Comparison of ENCODE assay signal across 2 cellular contexts in the genomic region with DNA sequence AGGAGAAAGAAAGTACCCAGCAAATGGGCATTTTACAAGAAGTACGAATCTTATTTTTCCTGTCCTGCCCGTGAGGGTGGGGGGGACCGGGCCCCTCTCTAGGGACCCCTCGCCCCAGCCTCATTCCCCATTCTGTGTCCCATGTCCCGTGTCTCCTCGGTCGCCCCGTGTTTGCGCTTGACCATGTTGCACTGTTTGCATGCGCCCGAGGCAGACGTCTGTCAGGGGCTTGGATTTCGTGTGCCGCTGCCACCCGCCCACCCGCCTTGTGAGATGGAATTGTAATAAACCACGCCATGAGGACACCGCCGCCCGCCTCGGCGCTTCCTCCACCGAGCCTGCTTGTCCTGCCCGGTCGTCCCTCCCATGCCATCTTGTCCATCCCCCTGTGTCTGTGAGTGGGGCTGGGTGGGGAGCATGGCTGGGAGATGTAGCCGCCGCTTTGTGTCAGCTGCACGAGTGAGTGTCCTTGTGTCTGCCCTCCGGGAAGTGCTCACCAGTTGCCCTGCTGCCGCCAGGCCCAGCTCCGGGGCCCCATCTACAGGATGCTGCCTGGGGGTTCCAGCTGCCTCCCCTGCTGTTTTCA.
TF ChIP-seq lines count a peak whose summit lies in the region.

No MANE protein-coding gene starts in this region.

TF ChIP-seq in IMR-90, 13 proteins besides CTCF, POLR2A, EP300 and RAD21:
- TF ChIP-seq CEBPB (IDR thresholded peaks at IDR 0.05; ENCODE audit: low read depth, low read length): no peak
- no peak for TF ChIP-seq CHD1 (IDR thresholded peaks at IDR 0.05; ENCODE audit: low read depth, low read length)
- no peak for TF ChIP-seq BHLHE40 (IDR thresholded peaks at IDR 0.05; ENCODE audit: low read depth, low read length)
- TF ChIP-seq MAZ (IDR thresholded peaks at IDR 0.05; ENCODE audit: borderline replicate concordance, low read depth, low read length): no peak
- TF ChIP-seq, protein P1, sequence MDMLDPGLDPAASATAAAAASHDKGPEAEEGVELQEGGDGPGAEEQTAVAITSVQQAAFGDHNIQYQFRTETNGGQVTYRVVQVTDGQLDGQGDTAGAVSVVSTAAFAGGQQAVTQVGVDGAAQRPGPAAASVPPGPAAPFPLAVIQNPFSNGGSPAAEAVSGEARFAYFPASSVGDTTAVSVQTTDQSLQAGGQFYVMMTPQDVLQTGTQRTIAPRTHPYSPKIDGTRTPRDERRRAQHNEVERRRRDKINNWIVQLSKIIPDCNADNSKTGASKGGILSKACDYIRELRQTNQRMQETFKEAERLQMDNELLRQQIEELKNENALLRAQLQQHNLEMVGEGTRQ (IDR thresholded peaks at IDR 0.05; ENCODE audit: low read depth, low read length): no peak
- no peak for TF ChIP-seq MAFK (IDR thresholded peaks at IDR 0.05; ENCODE audit: low read depth, low read length)
- TF ChIP-seq RCOR1 (IDR thresholded peaks at IDR 0.05; ENCODE audit: insufficient replicate concordance, low read length): no peak
- no peak for TF ChIP-seq MXI1 (IDR thresholded peaks at IDR 0.05; ENCODE audit: borderline replicate concordance, low read depth, low read length)
- no peak for TF ChIP-seq NFE2L2 (IDR thresholded peaks at IDR 0.05; ENCODE audit: low read depth, low read length)
- TF ChIP-seq, protein P2, sequence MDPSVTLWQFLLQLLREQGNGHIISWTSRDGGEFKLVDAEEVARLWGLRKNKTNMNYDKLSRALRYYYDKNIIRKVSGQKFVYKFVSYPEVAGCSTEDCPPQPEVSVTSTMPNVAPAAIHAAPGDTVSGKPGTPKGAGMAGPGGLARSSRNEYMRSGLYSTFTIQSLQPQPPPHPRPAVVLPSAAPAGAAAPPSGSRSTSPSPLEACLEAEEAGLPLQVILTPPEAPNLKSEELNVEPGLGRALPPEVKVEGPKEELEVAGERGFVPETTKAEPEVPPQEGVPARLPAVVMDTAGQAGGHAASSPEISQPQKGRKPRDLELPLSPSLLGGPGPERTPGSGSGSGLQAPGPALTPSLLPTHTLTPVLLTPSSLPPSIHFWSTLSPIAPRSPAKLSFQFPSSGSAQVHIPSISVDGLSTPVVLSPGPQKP (IDR thresholded peaks at IDR 0.05; ENCODE audit: borderline replicate concordance, low read depth, low read length): no peak
- TF ChIP-seq RFX5 (IDR thresholded peaks at IDR 0.05; ENCODE audit: low read depth, low read length): no peak
- TF ChIP-seq SMC3 (IDR thresholded peaks at IDR 0.05; ENCODE audit: low read depth, low read length): no peak
- no peak for TF ChIP-seq FOS (IDR thresholded peaks at IDR 0.05; ENCODE audit: low read depth, low read length)

TF ChIP-seq in H1, 55 proteins besides CTCF, POLR2A, EP300 and RAD21:
- TF ChIP-seq RFX5 (IDR thresholded peaks at IDR 0.05; ENCODE audit: borderline replicate concordance, low read depth, low read length) (no peak), JUND (IDR thresholded peaks at IDR 0.05; ENCODE audit: low read length) (no peak), SIX5 (IDR thresholded peaks at IDR 0.05; ENCODE audit: low read depth, low read length) (no peak), YY1 (IDR thresholded peaks at IDR 0.05; ENCODE audit: low read depth, low read length) (no peak), BCL11A (IDR thresholded peaks at IDR 0.05; ENCODE audit: low read depth in 2 of 2, low read length in 2 of 2) (no peak), GTF2F1 (IDR thresholded peaks at IDR 0.05; ENCODE audit: borderline replicate concordance, low read depth, low read length) (no peak), FOSL1 (IDR thresholded peaks at IDR 0.05; ENCODE audit: insufficient read depth, low read depth, low read length) (no peak)
